In genomic region chr22:22865311-22866072, GRCh38 we compare ENCODE assay signal across 11 cellular contexts. TPM values are rescaled to one million over a fixed set of nuclear protein-coding genes. Genes with fewer than 3 reads are reported as not detected.
DNase-seq lines count a peak whose midpoint lies in the region; ATAC-seq, FAIRE-seq and TF ChIP-seq lines count a peak whose summit lies in the region.
"Had no signal": no experiment of that assay in that cellular context is flagged by ENCODE, and none has a peak within 500 bp of the region (broad histone marks: within the 10 kb centered on the region; RNA-seq: fewer than 3 reads in every experiment).

No MANE protein-coding gene starts in this region.

- no peaks in the 10 kb centered on the region for H3K27me3 ChIP-seq in bronchial epithelial cell (ENCODE audit: control insufficient read depth, insufficient read depth, low read length)
- H3K27me3 ChIP-seq: colonic mucosa had no signal

- no peak for TF ChIP-seq CTCF in GM12864 (IDR thresholded peaks at IDR 0.05; ENCODE audit: low read depth, low read length, missing control alignments)
- TF ChIP-seq CTCF in bronchial epithelial cell (IDR thresholded peaks at IDR 0.05; ENCODE audit: insufficient read depth, low read length, severe bottlenecking) = no peak
- no peak for TF ChIP-seq CTCF in GM13977 (IDR thresholded peaks at IDR 0.05; ENCODE audit: extremely low read depth, insufficient read depth, missing control alignments)

- H3K36me3 ChIP-seq in bronchial epithelial cell (ENCODE audit: control insufficient read depth, insufficient read depth, low read length) = no peaks in the 10 kb centered on the region
- H3K36me3 ChIP-seq: colonic mucosa had no signal

- in situ Hi-C loops in GM13977 (cut with MboI; ENCODE audit: low pct_unique_long_range_greater_than_20kb, low sequenced_read_pairs, unreplicated experiment) = no loop called here

- peak; percentile 13 for FAIRE-seq in bronchial epithelial cell (lab: Jason Lieb, UNC)

- H3K4me3 ChIP-seq in GM12864 (ENCODE audit: low read depth, low read length) (no peak overlapping the region), bronchial epithelial cell (ENCODE audit: low read depth, low read length) (no peak overlapping the region)
- no peak overlapping the region for H3K4me3 ChIP-seq in Jurkat, Clone E6-1 (ENCODE audit: low read length)
- H3K4me3 ChIP-seq: colonic mucosa had no signal

- peak; percentile 66 for ATAC-seq in GM19467 (IDR thresholded peaks at IDR 0.05; ENCODE audit: unreplicated experiment)

- peak; percentile 97 for DNase-seq in GM12864 (ENCODE audit: low read depth)
- peak; percentile 97 for DNase-seq in Jurkat, Clone E6-1 (ENCODE audit: low read depth, low spot score)
- no peak for DNase-seq in bronchial epithelial cell (ENCODE audit: low read depth)
- no peak for DNase-seq in occipital lobe (lab: John Stamatoyannopoulos, UW)
- no peak for DNase-seq in kidney glomerular epithelial cell (lab: John Stamatoyannopoulos, UW)
- no peak for DNase-seq in NCI-H345 treated with DMSO at 0.1 percent for 48 hours (lab: John Stamatoyannopoulos, UW; ENCODE audit: unreplicated experiment)
- DNase-seq in GM13977 (ENCODE audit: low spot score) = no peak
- DNase-seq: colonic mucosa, SW 1271 had no signal

RNA-seq across cellular contexts. Expression of gene IGLL5, which starts 22.1 kb away (rescaled TPM):
- polyA plus RNA-seq in Jurkat, Clone E6-1 (2012; ENCODE audit: insufficient read depth, insufficient read length) = not detected
- total RNA-seq in bronchial epithelial cell (not detected in 2 replicates), occipital lobe (not detected)
- total RNA-seq: kidney epithelial cell had no signal

Comparison
In these comparisons a context has a peak if more than half of its experiments do, and no peak if none do; other contexts are left out.
1. DNase-seq: peak in GM12864 (single experiment) and Jurkat, Clone E6-1 (single experiment); none in bronchial epithelial cell (single experiment), occipital lobe (single experiment), kidney glomerular epithelial cell (single experiment), NCI-H345 treated with DMSO at 0.1 percent for 48 hours (single experiment) and GM13977 (single experiment).